ENCODE assay signal across 27 cellular contexts in the genomic region with DNA sequence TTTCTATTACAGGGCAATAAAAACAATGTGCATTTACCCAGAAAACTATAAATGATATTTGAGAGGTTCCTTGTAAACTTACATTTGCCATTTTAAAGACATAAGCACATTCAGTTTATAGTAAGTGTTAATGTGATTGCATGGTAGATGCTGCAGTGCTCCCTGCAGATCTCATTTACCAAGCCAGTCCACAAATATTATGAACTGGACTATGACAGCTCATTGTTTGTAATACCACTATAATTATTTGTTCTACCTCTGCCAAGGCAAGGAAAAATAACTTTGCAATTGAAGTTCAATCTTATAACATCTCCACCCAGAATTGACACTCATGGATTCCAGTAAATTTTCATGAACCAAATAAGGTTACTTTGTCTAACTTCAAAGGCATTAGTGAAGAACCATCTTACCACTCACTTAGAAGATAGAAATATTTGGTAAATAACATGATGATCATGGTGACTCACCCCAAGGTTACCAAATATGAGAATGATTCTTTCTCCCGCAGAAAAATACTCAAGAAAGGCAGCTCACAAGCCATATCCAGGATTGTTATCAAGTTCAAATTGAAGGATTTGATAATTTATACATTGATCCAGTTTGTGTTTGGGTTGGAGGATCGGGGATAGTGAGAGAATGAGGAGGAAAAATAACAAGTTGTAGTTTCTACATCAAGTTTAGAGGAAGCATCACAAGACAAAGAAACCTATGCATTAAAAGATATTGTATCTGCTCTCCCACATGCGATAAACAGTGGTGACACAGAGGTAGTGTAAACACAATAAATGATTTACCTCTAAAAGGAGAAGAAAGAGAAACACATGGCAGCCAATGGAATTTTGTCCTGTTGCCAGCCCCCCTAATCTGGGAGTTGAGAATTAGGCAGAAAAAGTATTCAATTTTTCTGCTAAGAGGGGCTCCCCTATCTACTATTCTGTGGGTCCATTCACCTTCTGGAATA. TPM values are rescaled to one million over a fixed set of nuclear protein-coding genes. Genes with fewer than 3 reads are reported as not detected.
"Had no signal": no experiment of that assay in that cellular context is flagged by ENCODE, and none has a peak within 500 bp of the region (broad histone marks: within the 10 kb centered on the region; RNA-seq: fewer than 3 reads in every experiment).

No MANE protein-coding gene starts in this region.

- H3K9ac ChIP-seq: KMS-11 had no signal

- H3K4me3 ChIP-seq: ascending aorta, body of pancreas, cardiac muscle cell had no signal

- DNase-seq: activated B cell treated with CpG ODN at 0.5 μM for 24 hours; activated CD4-positive, alpha-beta T cell treated with anti-CD3 and anti-CD28 coated beads for 1 hour; activated CD4-positive, alpha-beta T cell treated with anti-CD3 and anti-CD28 coated beads, Interleukin-2, amount 10 ng/mL, durations not matched to agents 24 days and 14 days; activated CD4-positive, alpha-beta T cell treated with anti-CD3 and anti-CD28 coated beads, Interleukin-2, amount 50 U/mL, for 48 hours; activated CD8-positive, alpha-beta memory T cell treated with anti-CD3 and anti-CD28 coated beads, Interleukin-2, amount 10 ng/mL, durations not matched to agents 7 days and 5 days; activated effector memory CD4-positive, alpha-beta T cell treated with Interleukin-2 at 50 U/mL for 16 hours; activated naive CD4-positive, alpha-beta T cell; activated T-cell treated with anti-CD3 and anti-CD28 coated beads, Interleukin-2, amount 50 U/mL, for 24 hours; amniotic stem cell; body of pancreas; NCI-H1105 treated with DMSO at 0.1 percent for 48 hours; NCI-H1436 treated with DMSO at 0.1 percent for 48 hours; NCI-H187; NCI-H2081; NCI-H2227 treated with DMSO at 0.1 percent for 48 hours; NCI-H446 treated with DMSO at 0.1 percent for 48 hours; NCI-H524 treated with DMSO at 0.1 percent for 48 hours; NCI-H774; NK-92 treated with Interleukin-12 subunit alpha and Interleukin-12 subunit beta, amount 100 ng/mL, for 24 hours; SHP77 treated with DMSO at 0.1 percent for 48 hours; T-helper 17 cell; T-helper 9 cell had no signal

- H3K36me3 ChIP-seq: ascending aorta, cardiac muscle cell had no signal

- H3K4me2 ChIP-seq: KMS-11 had no signal

- H3K9me3 ChIP-seq: ascending aorta, body of pancreas had no signal

- H3K27ac ChIP-seq: ascending aorta, body of pancreas, cardiac muscle cell, KMS-11 had no signal

- ATAC-seq: activated CD8-positive, alpha-beta memory T cell treated with anti-CD3 and anti-CD28 coated beads, Interleukin-2, amount 10 ng/mL, durations not matched to agents 7 days and 5 days; body of pancreas; T-helper 17 cell had no signal

- H3K4me1 ChIP-seq: ascending aorta, body of pancreas had no signal

- H3K27me3 ChIP-seq: ascending aorta, body of pancreas, cardiac muscle cell had no signal

RNA-seq across cellular contexts. Expression of a gene that starts 29.5 kb away (rescaled TPM):
- total RNA-seq: activated B cell treated with CpG ODN at 0.5 μM for 24 hours; activated CD4-positive, alpha-beta T cell treated with anti-CD3 and anti-CD28 coated beads, Interleukin-2, amount 10 ng/mL, durations not matched to agents 24 days and 14 days; activated CD8-positive, alpha-beta memory T cell treated with anti-CD3 and anti-CD28 coated beads, Interleukin-2, amount 10 ng/mL, durations not matched to agents 7 days and 5 days; activated T-helper 1 cell treated with anti-CD3 and anti-CD28 coated beads, Interleukin-12 subunit alpha, Interleukin-12 subunit beta, Interleukin-2, Interleukin-4 antibody, amounts not matched to agents 30 ng/mL and 10 ng/mL and 1 ng/mL, durations not matched to agents 14 hours and 24 hours and 36 hours; ascending aorta; body of pancreas; cardiac muscle cell; SK-MEL-5; T-helper 17 cell had no signal
- polyA plus RNA-seq: cardiac muscle cell had no signal
